7 cellular contexts compared by ENCODE assay signal in the genomic region with DNA sequence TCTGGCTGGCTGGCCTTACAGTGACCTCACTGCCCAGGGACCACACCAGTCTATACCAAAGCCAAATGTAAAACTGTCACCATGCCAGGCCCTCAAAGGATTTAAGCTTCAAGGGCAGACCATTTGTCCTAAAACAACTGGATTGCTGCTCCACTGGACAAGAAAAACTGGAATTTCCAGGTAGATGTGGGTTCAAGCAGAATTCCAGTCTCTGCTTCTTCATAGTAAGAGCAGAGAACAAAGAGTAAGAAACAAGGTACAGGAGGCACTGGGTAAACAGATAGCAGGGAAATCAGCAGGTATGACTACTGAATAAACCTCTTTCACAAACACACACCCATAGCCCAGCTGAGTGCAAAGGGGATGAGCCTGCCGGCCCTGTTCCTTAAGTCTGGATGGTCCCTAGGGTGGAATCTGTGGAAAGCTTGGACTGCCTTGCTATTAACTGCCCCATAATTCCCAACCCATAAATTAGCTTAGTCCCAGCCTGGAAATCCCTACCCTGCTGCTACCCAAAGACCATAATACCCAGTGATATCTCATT. TPM values are rescaled to one million over a fixed set of nuclear protein-coding genes. Genes with fewer than 3 reads are reported as not detected.
DNase-seq lines count a peak whose midpoint lies in the region; ATAC-seq and TF ChIP-seq lines count a peak whose summit lies in the region.

No MANE protein-coding gene starts in this region.

- DNase-seq in HFF-Myc (ENCODE audit: extremely low read depth, low read depth) (no peak), SJCRH30 (no peak), hepatocyte (ENCODE audit: low spot score) (peak; percentile 53), activated gamma-delta T cell (lab: John Stamatoyannopoulos, UW) (no peak)
- DNase-seq in stimulated activated naive CD8-positive, alpha-beta T cell treated with anti-CD3 and anti-CD28 coated beads, Interleukin-15, amount 100 ng/mL, for 72 hours: no peak

- peak overlapping the region; percentile 80 for H3K4me2 ChIP-seq in hepatocyte

- no peaks in the 10 kb centered on the region for H3K9me2 ChIP-seq in hepatocyte (replicated peaks; ENCODE audit: insufficient read depth)

- no peaks in the 10 kb centered on the region for H3K27me3 Mint-ChIP-seq in stimulated activated naive CD8-positive, alpha-beta T cell treated with anti-CD3 and anti-CD28 coated beads, Interleukin-15, amount 100 ng/mL, for 72 hours

- ATAC-seq in stimulated activated naive CD8-positive, alpha-beta T cell treated with anti-CD3 and anti-CD28 coated beads, Interleukin-15, amount 100 ng/mL, for 72 hours: no peak
- ATAC-seq in GM18909 (IDR thresholded peaks at IDR 0.05; ENCODE audit: poor library complexity, unreplicated experiment) (no peak), HG02852 (IDR thresholded peaks at IDR 0.05; ENCODE audit: unreplicated experiment) (no peak)

- H3K36me3 ChIP-seq in SJCRH30: no peaks in the 10 kb centered on the region
- H3K36me3 ChIP-seq in hepatocyte (replicated peaks; ENCODE audit: insufficient read depth, low read depth): no peaks in the 10 kb centered on the region

- 19% methylated on average over 1 of the region's 1 CpG for WGBS in hepatocyte (ENCODE audit: low lambda C conversion rate, missing lambda C conversion rate)

- no peak overlapping the region for H2AFZ ChIP-seq in hepatocyte

- peak overlapping the region; percentile 57 to 84 for H3K4me3 Mint-ChIP-seq in stimulated activated naive CD8-positive, alpha-beta T cell treated with anti-CD3 and anti-CD28 coated beads, Interleukin-15, amount 100 ng/mL, for 72 hours

- no peaks in the 10 kb centered on the region for H3K9me3 Mint-ChIP-seq in stimulated activated naive CD8-positive, alpha-beta T cell treated with anti-CD3 and anti-CD28 coated beads, Interleukin-15, amount 100 ng/mL, for 72 hours

- H3K79me2 ChIP-seq in hepatocyte: peaks cover 94% of the 10 kb centered on the region

- H3K4me3 ChIP-seq in HFF-Myc (replicated peaks; ENCODE audit: low read depth, low read length) (peak overlapping the region; percentile 15; the same call in 1 of the 2 replicates), SJCRH30 (no peak overlapping the region), hepatocyte (no peak overlapping the region)

- peak overlapping the region; percentile 65 for H3K27ac ChIP-seq in SJCRH30
- H3K27ac ChIP-seq in hepatocyte: peak overlapping the region; percentile 97

- peak overlapping the region in 1 of 2 donors; percentile 86 for H3K27ac Mint-ChIP-seq in stimulated activated naive CD8-positive, alpha-beta T cell treated with anti-CD3 and anti-CD28 coated beads, Interleukin-15, amount 100 ng/mL, for 72 hours

- no peaks in the 10 kb centered on the region for H3K9me3 ChIP-seq in SJCRH30 (replicated peaks)
- no peaks in the 10 kb centered on the region for H3K9me3 ChIP-seq in hepatocyte (ENCODE audit: low read depth)

- TF ChIP-seq CTCF in HFF-Myc (IDR thresholded peaks at IDR 0.05; ENCODE audit: low read depth, low read length, missing control alignments) (no peak), hepatocyte (IDR thresholded peaks at IDR 0.05; ENCODE audit: poor library complexity) (no peak)

- H3K27me3 ChIP-seq in SJCRH30 (no peaks in the 10 kb centered on the region), hepatocyte (no peaks in the 10 kb centered on the region)

- H3K4me1 ChIP-seq in SJCRH30 (peaks cover 64% of the 10 kb centered on the region), hepatocyte (ENCODE audit: insufficient read depth) (peaks cover 80% of the 10 kb centered on the region)

- H3K4me1 Mint-ChIP-seq in stimulated activated naive CD8-positive, alpha-beta T cell treated with anti-CD3 and anti-CD28 coated beads, Interleukin-15, amount 100 ng/mL, for 72 hours: peaks cover 86% of the 10 kb centered on the region

- H4K20me1 ChIP-seq in hepatocyte (ENCODE audit: insufficient read depth, poor library complexity, severe bottlenecking): peaks cover 17% of the 10 kb centered on the region

RNA-seq across cellular contexts. Expression of gene B4GALT1, which starts 5.5 kb away (rescaled TPM):
- 14.0 and 15.7 TPM in 2 replicates for total RNA-seq in SJCRH30 (2014; rRNA removed; shearing (Covaris generic))
- 76.3 and 78.3 TPM in 2 replicates for total RNA-seq in hepatocyte
- polyA plus RNA-seq in hepatocyte: 45.6 and 63.9 TPM in 2 replicates
